ENCODE assay signal across 1 cellular context in genomic region chr2:68031546-68032160, GRCh38.
TF ChIP-seq lines count a peak whose summit lies in the region.

No MANE protein-coding gene starts in this region.

TF ChIP-seq in GM12878, 131 proteins besides CTCF, POLR2A, EP300 and RAD21 (continued from another document):
- no peak for TF ChIP-seq ZBTB40 (IDR thresholded peaks at IDR 0.05; ENCODE audit: borderline replicate concordance)
TF ChIP-seq in GM12878: peak in this region for 1.
